1 cellular context compared by ENCODE assay signal in the genomic region with DNA sequence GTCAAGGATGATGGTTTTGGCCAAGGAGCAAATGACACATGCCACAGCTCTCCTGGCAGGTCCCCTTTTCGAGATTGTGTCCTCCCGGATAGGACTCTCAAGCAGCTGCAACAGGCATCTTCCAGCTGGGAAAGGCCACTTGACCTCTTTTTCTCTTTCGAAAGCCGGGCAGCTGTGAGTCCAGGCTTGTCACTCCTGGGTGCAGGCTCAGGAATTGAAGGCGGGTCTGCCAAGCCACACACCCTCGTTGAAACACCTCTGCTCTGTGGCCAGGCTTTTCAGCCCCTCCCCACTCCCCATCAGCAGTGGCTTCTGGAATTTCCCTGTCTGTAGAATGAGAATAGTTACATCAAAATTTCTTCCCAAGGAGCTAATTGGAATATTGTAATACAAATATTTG.
TF ChIP-seq lines count a peak whose summit lies in the region.

No MANE protein-coding gene starts in this region.

TF ChIP-seq in WTC11, 78 proteins besides CTCF, POLR2A, EP300 and RAD21 (continued from another document):
- no peak for TF ChIP-seq ZNF512 (CRISPR knock-in tag; IDR thresholded peaks at IDR 0.05; ENCODE audit: borderline replicate concordance)
